In genomic region chr1:119285482-119285881, GRCh38 we compare ENCODE assay signal across 16 cellular contexts.
A peak's percentile ranks its signal among the peaks of the same experiment; 100 is the strongest.
DNase-seq lines count a peak whose midpoint lies in the region; ATAC-seq, FAIRE-seq and TF ChIP-seq lines count a peak whose summit lies in the region.
"Had no signal": no experiment of that assay in that cellular context is flagged by ENCODE, and none has a peak within 500 bp of the region (broad histone marks: within the 10 kb centered on the region; RNA-seq: fewer than 3 reads in every experiment).

No MANE protein-coding gene starts in this region.

- H3K4me1 ChIP-seq in ACC112 (ENCODE audit: control insufficient read depth, insufficient read depth, low read length, unreplicated experiment), result peaks cover 7% of the 10 kb centered on the region
- peaks cover 13% of the 10 kb centered on the region for H3K4me1 ChIP-seq in keratinocyte (ENCODE audit: control insufficient read depth, extremely low read depth, insufficient read depth, low read length)
- H3K4me1 ChIP-seq in GM23338 (ENCODE audit: insufficient read depth), result no peaks in the 10 kb centered on the region

- H3K36me3 ChIP-seq in ACC112 (ENCODE audit: insufficient read depth, low read length) (no peaks in the 10 kb centered on the region), keratinocyte (ENCODE audit: control insufficient read depth in 2 of 2, extremely low read depth in 1 of 2, insufficient read depth in 2 of 2, low read length in 2 of 2) (no peaks in the 10 kb centered on the region), GM23338 (ENCODE audit: insufficient read depth) (no peaks in the 10 kb centered on the region)
- H3K36me3 ChIP-seq: ovary, SJSA1, thoracic aorta had no signal

- H3K79me2 ChIP-seq in ACC112 (ENCODE audit: control insufficient read depth, insufficient read depth, low read length, unreplicated experiment) (no peaks in the 10 kb centered on the region), keratinocyte (ENCODE audit: control insufficient read depth, insufficient read depth, low read length) (no peaks in the 10 kb centered on the region), GM23338 (replicated peaks; ENCODE audit: insufficient read depth) (no peaks in the 10 kb centered on the region)

- H3K9me3 Mint-ChIP-seq in GM23338, result no peaks in the 10 kb centered on the region
- H3K9me3 Mint-ChIP-seq in naive thymus-derived CD8-positive, alpha-beta T cell, result no peaks in the 10 kb centered on the region
- H3K9me3 Mint-ChIP-seq: CD4-positive, alpha-beta memory T cell had no signal

- H3K4me3 Mint-ChIP-seq in GM23338, result no peak overlapping the region
- no peak overlapping the region for H3K4me3 Mint-ChIP-seq in naive thymus-derived CD8-positive, alpha-beta T cell
- H3K4me3 Mint-ChIP-seq: CD4-positive, alpha-beta memory T cell had no signal

- H3K4me3 ChIP-seq in ACC112 (ENCODE audit: low read depth, low read length) (no peak overlapping the region), keratinocyte (ENCODE audit: control insufficient read depth in 2 of 3, extremely low read depth in 1 of 3, insufficient read depth in 2 of 3, low read depth in 1 of 3, low read length in 3 of 3) (no peak overlapping the region), GM23338 (no peak overlapping the region)
- H3K4me3 ChIP-seq: ovary, SJSA1, thoracic aorta had no signal

- no peaks in the 10 kb centered on the region for H4K20me1 ChIP-seq in keratinocyte (ENCODE audit: control insufficient read depth, extremely low read depth, insufficient read depth, low read length)
- H4K20me1 ChIP-seq in GM23338 (replicated peaks; ENCODE audit: insufficient read depth), result no peaks in the 10 kb centered on the region

- H3K27me3 ChIP-seq in ACC112 (ENCODE audit: insufficient read depth, low read length) (no peaks in the 10 kb centered on the region), keratinocyte (ENCODE audit: control insufficient read depth, extremely low read depth, insufficient read depth, low read length) (no peaks in the 10 kb centered on the region), GM23338 (ENCODE audit: insufficient read depth) (no peaks in the 10 kb centered on the region)
- H3K27me3 ChIP-seq: ovary, SJSA1 had no signal

- no peak overlapping the region for H3K9ac ChIP-seq in keratinocyte (ENCODE audit: control insufficient read depth, extremely low read depth, insufficient read depth, low read length)

- H3K4me2 ChIP-seq in keratinocyte (ENCODE audit: control insufficient read depth, extremely low read depth, insufficient read depth, low read depth, low read length) (no peak overlapping the region), GM23338 (no peak overlapping the region)

- H3K27ac ChIP-seq in ACC112 (ENCODE audit: low read depth, low read length), result peak overlapping the region; percentile 18
- peak overlapping the region; percentile 33 for H3K27ac ChIP-seq in keratinocyte (ENCODE audit: control insufficient read depth, insufficient read depth, low read length)
- no peak overlapping the region for H3K27ac ChIP-seq in GM23338 (ENCODE audit: low read depth)
- H3K27ac ChIP-seq: ovary, SJSA1, thoracic aorta had no signal

- peaks cover 4% of the 10 kb centered on the region for H3K4me1 Mint-ChIP-seq in GM23338
- H3K4me1 Mint-ChIP-seq in naive thymus-derived CD8-positive, alpha-beta T cell, result no peaks in the 10 kb centered on the region
- H3K4me1 Mint-ChIP-seq: CD4-positive, alpha-beta memory T cell had no signal

- dilution Hi-C loops in keratinocyte (cut with MboI; ENCODE audit: extremely low pct_ligation_motif_present, low sequenced_read_pairs), result no loop called here

- H3K9me1 ChIP-seq in keratinocyte (ENCODE audit: control insufficient read depth, extremely low read depth, insufficient read depth, low read length), result no peaks in the 10 kb centered on the region

- H2AFZ ChIP-seq in ACC112 (ENCODE audit: low read length, unreplicated experiment), result no peak overlapping the region
- no peak overlapping the region for H2AFZ ChIP-seq in keratinocyte (ENCODE audit: control insufficient read depth, low read length)
- H2AFZ ChIP-seq in GM23338, result no peak overlapping the region

- ATAC-seq in GM23338 (no peak), GM21447 (IDR thresholded peaks at IDR 0.05; ENCODE audit: unreplicated experiment) (no peak)
- ATAC-seq in naive thymus-derived CD8-positive, alpha-beta T cell, result no peak

- FAIRE-seq in keratinocyte (lab: Jason Lieb, UNC), result peak; percentile 88
- FAIRE-seq: GM12892, kidney had no signal

- H3K9me2 ChIP-seq in GM23338 (ENCODE audit: insufficient read depth), result no peaks in the 10 kb centered on the region

- POLR2A ChIA-PET in naive thymus-derived CD8-positive, alpha-beta T cell (lab: Charles Lee), result no interaction called here

- no peak overlapping the region for H3K27ac Mint-ChIP-seq in GM23338
- H3K27ac Mint-ChIP-seq in naive thymus-derived CD8-positive, alpha-beta T cell, result no peak overlapping the region
- H3K27ac Mint-ChIP-seq: CD4-positive, alpha-beta memory T cell had no signal

- no peaks in the 10 kb centered on the region for H3K36me3 Mint-ChIP-seq in GM23338 (ENCODE audit: low read depth)
- H3K36me3 Mint-ChIP-seq in naive thymus-derived CD8-positive, alpha-beta T cell, result no peaks in the 10 kb centered on the region
- H3K36me3 Mint-ChIP-seq: CD4-positive, alpha-beta memory T cell had no signal

- DNase-seq in HK-2 (ENCODE audit: unreplicated experiment) (peak; percentile 16), astrocyte of the hippocampus (ENCODE audit: low read depth, low spot score) (peak; percentile 59), keratinocyte (ENCODE audit: low read depth, low spot score) (no peak), GM23338 (ENCODE audit: low spot score) (no peak), NCI-H2029 treated with DMSO at 0.1 percent for 48 hours (lab: John Stamatoyannopoulos, UW) (no peak)
- DNase-seq in naive thymus-derived CD8-positive, alpha-beta T cell, result no peak
- DNase-seq: activated gamma-delta T cell; CD4-positive, alpha-beta memory T cell; kidney; NCI-H2171 treated with DMSO at 0.1 percent for 48 hours; ovary had no signal

- TF ChIP-seq CTCF in keratinocyte (optimal IDR thresholded peaks at IDR 0.05 in 1 of 3, IDR thresholded peaks at IDR 0.05 in 1 of 3, conservative IDR thresholded peaks at IDR 0.05 in 1 of 3; ENCODE audit: extremely low read depth in 1 of 3, insufficient read depth in 2 of 3, low read length in 3 of 3) (no peak), GM23338 (conservative IDR thresholded peaks at IDR 0.05; ENCODE audit: low read depth in 2 of 2) (no peak)

- H3K27me3 Mint-ChIP-seq in GM23338 (ENCODE audit: insufficient read depth, low read depth, poor library complexity), result peaks cover 2% of the 10 kb centered on the region
- H3K27me3 Mint-ChIP-seq in naive thymus-derived CD8-positive, alpha-beta T cell, result peaks cover 13 to 31% (median 26%) of the 10 kb centered on the region in 5 donors

- H3K9me3 ChIP-seq in keratinocyte (ENCODE audit: control insufficient read depth, low read depth, low read length), result no peaks in the 10 kb centered on the region
- H3K9me3 ChIP-seq: ovary, SJSA1, thoracic aorta had no signal

- H3F3A ChIP-seq in GM23338 (replicated peaks; ENCODE audit: low read depth), result no peaks in the 10 kb centered on the region

TF ChIP-seq in GM23338, 12 proteins besides CTCF, POLR2A, EP300 and RAD21 (continues in another document):
- TF ChIP-seq EZH2phosphoT487 (IDR thresholded peaks at IDR 0.05; ENCODE audit: unreplicated experiment) (no peak), CREB1 (CRISPR knock-in tag; IDR thresholded peaks at IDR 0.05; ENCODE audit: low read depth) (no peak), EZH2 (IDR thresholded peaks at IDR 0.05; ENCODE audit: low read depth, unreplicated experiment) (no peak), JUNB (IDR thresholded peaks at IDR 0.05; ENCODE audit: unreplicated experiment) (no peak)
- TF ChIP-seq, protein P1, sequence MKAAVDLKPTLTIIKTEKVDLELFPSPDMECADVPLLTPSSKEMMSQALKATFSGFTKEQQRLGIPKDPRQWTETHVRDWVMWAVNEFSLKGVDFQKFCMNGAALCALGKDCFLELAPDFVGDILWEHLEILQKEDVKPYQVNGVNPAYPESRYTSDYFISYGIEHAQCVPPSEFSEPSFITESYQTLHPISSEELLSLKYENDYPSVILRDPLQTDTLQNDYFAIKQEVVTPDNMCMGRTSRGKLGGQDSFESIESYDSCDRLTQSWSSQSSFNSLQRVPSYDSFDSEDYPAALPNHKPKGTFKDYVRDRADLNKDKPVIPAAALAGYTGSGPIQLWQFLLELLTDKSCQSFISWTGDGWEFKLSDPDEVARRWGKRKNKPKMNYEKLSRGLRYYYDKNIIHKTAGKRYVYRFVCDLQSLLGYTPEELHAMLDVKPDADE (IDR thresholded peaks at IDR 0.05), result no peak

Comparison
In these comparisons a context has a peak if more than half of its experiments do, and no peak if none do; other contexts are left out.
1. DNase-seq: peak in HK-2 (single experiment) and astrocyte of the hippocampus (single experiment); none in keratinocyte (single experiment), GM23338 (single experiment), naive thymus-derived CD8-positive, alpha-beta T cell (0 of 10) and NCI-H2029 treated with DMSO at 0.1 percent for 48 hours (single experiment).